ENCODE assay signal across 11 cellular contexts in genomic region chr22:24181088-24181995, GRCh38. TPM values are rescaled to one million over a fixed set of nuclear protein-coding genes. Genes with fewer than 3 reads are reported as not detected.
DNase-seq lines count a peak whose midpoint lies in the region; ATAC-seq, FAIRE-seq and TF ChIP-seq lines count a peak whose summit lies in the region.
"Had no signal": no experiment of that assay in that cellular context is flagged by ENCODE, and none has a peak within 500 bp of the region (broad histone marks: within the 10 kb centered on the region; RNA-seq: fewer than 3 reads in every experiment).

SUSD2 (plus strand) TSS chr22:24181487; CDS start chr22:24181520, 33 bp downstream.

- H3K4me1 ChIP-seq in Peyer's patch, result peaks cover 0 to 20% (median 0%) of the 10 kb centered on the region in 4 donors

- ATAC-seq in Right ventricle myocardium superior (ENCODE audit: poor library complexity) (peak; percentile 4), HG02938 (IDR thresholded peaks at IDR 0.05; ENCODE audit: unreplicated experiment) (no peak), GM18502 (IDR thresholded peaks at IDR 0.05; ENCODE audit: poor library complexity, unreplicated experiment) (no peak), HG02610 (IDR thresholded peaks at IDR 0.05; ENCODE audit: unreplicated experiment) (no peak)

- no peak for TF ChIP-seq CTCF in Peyer's patch (IDR thresholded peaks at IDR 0.05)

- peak within 1 kb of the TSS in 3 of 4 donors; percentile 32 to 80 (median 70) for H3K27ac ChIP-seq in Peyer's patch
- H3K27ac ChIP-seq: cardiac muscle cell had no signal

- intact Hi-C loops in Right ventricle myocardium superior (cut with DNase I), result loop anchor here (10.0 kb wide), 1 partner anchor 343 kb away; no protein-coding TSS in a partner anchor
- intact Hi-C loops in posterior vena cava (cut with DNase I), result loop anchor here in 1 of 2 donors (10.0 kb wide), 1 partner anchor 197 kb away; the partner anchor contains the start of gene GSTT2

- no peak for FAIRE-seq in GM19239 (lab: Jason Lieb, UNC)

- no peaks in the 10 kb centered on the region for H3K27me3 ChIP-seq in Peyer's patch
- H3K27me3 ChIP-seq: cardiac muscle cell had no signal

- no peaks in the 10 kb centered on the region for H3K9me3 ChIP-seq in Peyer's patch

- peaks cover 0 to 18% (median 0%) of the 10 kb centered on the region in 3 donors for H3K36me3 ChIP-seq in Peyer's patch

- peak; percentile 14 for DNase-seq in EH (ENCODE audit: low read depth)
- DNase-seq in Peyer's patch, result peak in 2 of 3 donors; percentile 72 to 88
- DNase-seq in Right ventricle myocardium superior, result peak; percentile 66
- DNase-seq in posterior vena cava (ENCODE audit: low spot score), result peak; percentile 86
- no peak for DNase-seq in GM19239 (ENCODE audit: insufficient read length, low spot score)
- DNase-seq: DMS79, hypothalamus had no signal

- peak; percentile 39 to 52 for TF ChIP-seq POLR2A in Peyer's patch (IDR thresholded peaks at IDR 0.05)

- H3K4me3 ChIP-seq in Peyer's patch, result peak within 1 kb of the TSS in 3 of 4 donors; percentile 24 to 42 (median 42)
- H3K4me3 ChIP-seq: cardiac muscle cell had no signal

RNA-seq across cellular contexts. Expression of gene SUSD2, which starts in this region (rescaled TPM):
- total RNA-seq in Peyer's patch, result 100 to 1,000 TPM in 2 of 4 donors, 10 to 100 TPM in 2; 10.7 to 367 (median 209) TPM
- total RNA-seq in Right ventricle myocardium superior, result 2.6 TPM
- 10 to 100 TPM; 11.9 to 29.5 TPM for total RNA-seq in posterior vena cava
